In the genomic region with DNA sequence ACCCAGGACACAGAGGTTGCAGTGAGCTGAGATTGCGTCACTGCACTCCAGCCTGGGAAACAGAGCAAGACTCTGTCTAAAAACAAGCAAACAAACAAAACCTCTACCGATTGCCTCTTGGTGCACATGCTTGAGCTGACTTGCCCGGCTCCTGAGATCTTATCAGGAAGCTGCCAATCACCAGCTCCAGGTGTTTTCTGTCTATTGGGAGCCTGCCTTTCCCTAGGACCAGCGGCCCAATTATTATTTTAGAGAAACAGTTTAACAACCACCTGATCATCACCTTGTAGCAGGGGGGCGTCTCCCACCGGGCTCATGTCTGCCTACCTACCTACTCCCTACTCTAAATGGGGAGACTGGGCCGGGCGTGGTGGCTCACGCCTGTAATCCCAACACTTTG, we compare ENCODE assay signal across 32 cellular contexts. TPM values are rescaled to one million over a fixed set of nuclear protein-coding genes. Genes with fewer than 3 reads are reported as not detected.
"Had no signal": no experiment of that assay in that cellular context is flagged by ENCODE, and none has a peak within 500 bp of the region (broad histone marks: within the 10 kb centered on the region; RNA-seq: fewer than 3 reads in every experiment).

No MANE protein-coding gene starts in this region.

- H3K4me1 ChIP-seq: left ventricle myocardium inferior, sigmoid colon, stomach had no signal

- H3K27me3 ChIP-seq: cardiac muscle cell, hepatocyte, transverse colon, vagina had no signal

- H3K36me3 Mint-ChIP-seq: activated naive CD4-positive, alpha-beta T cell treated with anti-CD3 and anti-CD28 coated beads, Interleukin-2, amount 50 U/mL, for 72 hours; immature natural killer cell; natural killer cell; stimulated activated memory B cell treated with anti-CD40 and anti-IgM and Interleukin-4, amounts not matched to agents 10 μg/mL and 1 μg/mL and 100 μg/mL, for 72 hours had no signal

- DNase-seq: activated CD4-positive, alpha-beta T cell treated with anti-CD3 and anti-CD28 coated beads, Interleukin-2, amount 10 ng/mL, durations not matched to agents 7 days and 5 days; activated CD4-positive, CD25-positive, alpha-beta regulatory T cell treated with anti-CD3 and anti-CD28 coated beads, Interleukin-2, amount 50 U/mL, for 72 hours; activated CD8-positive, alpha-beta T cell treated with anti-CD3 and anti-CD28 coated beads, Interleukin-2, amount 10 ng/mL, durations not matched to agents 7 days and 5 days; activated gamma-delta T cell; amniotic stem cell; cortex of kidney; effector CD4-positive, alpha-beta T cell; foreskin melanocyte; immature natural killer cell; left ventricle myocardium inferior; midbrain; natural killer cell; retina; sigmoid colon; stimulated activated CD4-positive, alpha-beta T cell treated with anti-CD3 and anti-CD28 coated beads, Interleukin-15, amount 100 ng/mL, for 24 hours; stomach; transverse colon; WERI-Rb-1 had no signal

- H3K4me2 ChIP-seq: hepatocyte, smooth muscle cell had no signal

- FAIRE-seq: endometrium, TTC549 had no signal

- H3K27me3 Mint-ChIP-seq: stimulated activated memory B cell treated with anti-CD40 and anti-IgM and Interleukin-4, amounts not matched to agents 10 μg/mL and 1 μg/mL and 100 μg/mL, for 72 hours had no signal

- H3K36me3 ChIP-seq: cardiac muscle cell, left ventricle myocardium inferior, sigmoid colon, stomach, transverse colon, vagina, WERI-Rb-1 had no signal

- H3K27ac Mint-ChIP-seq: activated CD4-positive, alpha-beta T cell treated with anti-CD3 and anti-CD28 coated beads, Interleukin-2, amount 10 ng/mL, durations not matched to agents 7 days and 5 days; activated CD8-positive, alpha-beta T cell treated with anti-CD3 and anti-CD28 coated beads, Interleukin-2, amount 10 ng/mL, durations not matched to agents 7 days and 5 days; activated T-helper 1 cell treated with anti-CD3 and anti-CD28 coated beads, Interleukin-12 subunit alpha, Interleukin-12 subunit beta, Interleukin-2, Interleukin-4 antibody, amounts not matched to agents 30 ng/mL and 10 ng/mL and 1 ng/mL, durations not matched to agents 14 hours and 24 hours and 36 hours; immature natural killer cell; natural killer cell; progenitor cell of endocrine pancreas; stimulated activated memory B cell treated with anti-CD40 and anti-IgM and Interleukin-4, amounts not matched to agents 10 μg/mL and 1 μg/mL and 100 μg/mL, for 72 hours had no signal

- H3K27ac ChIP-seq: cardiac muscle cell, hepatocyte, left ventricle myocardium inferior, sigmoid colon, stomach, transverse colon, vagina, WERI-Rb-1 had no signal

- ATAC-seq: activated CD8-positive, alpha-beta T cell treated with anti-CD3 and anti-CD28 coated beads, Interleukin-2, amount 10 ng/mL, durations not matched to agents 7 days and 5 days; activated naive CD4-positive, alpha-beta T cell treated with anti-CD3 and anti-CD28 coated beads, Interleukin-2, amount 50 U/mL, for 72 hours; natural killer cell; stimulated activated memory B cell treated with anti-CD40 and anti-IgM and Interleukin-4, amounts not matched to agents 10 μg/mL and 1 μg/mL and 100 μg/mL, for 72 hours had no signal

- H3K4me3 Mint-ChIP-seq: activated CD4-positive, alpha-beta T cell treated with anti-CD3 and anti-CD28 coated beads, Interleukin-2, amount 10 ng/mL, durations not matched to agents 7 days and 5 days; activated CD8-positive, alpha-beta T cell treated with anti-CD3 and anti-CD28 coated beads, Interleukin-2, amount 10 ng/mL, durations not matched to agents 7 days and 5 days; activated T-helper 1 cell treated with anti-CD3 and anti-CD28 coated beads, Interleukin-12 subunit alpha, Interleukin-12 subunit beta, Interleukin-2, Interleukin-4 antibody, amounts not matched to agents 30 ng/mL and 10 ng/mL and 1 ng/mL, durations not matched to agents 14 hours and 24 hours and 36 hours; immature natural killer cell; natural killer cell; stimulated activated memory B cell treated with anti-CD40 and anti-IgM and Interleukin-4, amounts not matched to agents 10 μg/mL and 1 μg/mL and 100 μg/mL, for 72 hours had no signal

- H3K9me3 Mint-ChIP-seq: activated CD4-positive, alpha-beta T cell treated with anti-CD3 and anti-CD28 coated beads, Interleukin-2, amount 10 ng/mL, durations not matched to agents 7 days and 5 days; activated naive CD4-positive, alpha-beta T cell treated with anti-CD3 and anti-CD28 coated beads, Interleukin-2, amount 50 U/mL, for 72 hours; activated T-helper 1 cell treated with anti-CD3 and anti-CD28 coated beads, Interleukin-12 subunit alpha, Interleukin-12 subunit beta, Interleukin-2, Interleukin-4 antibody, amounts not matched to agents 30 ng/mL and 10 ng/mL and 1 ng/mL, durations not matched to agents 14 hours and 24 hours and 36 hours; immature natural killer cell; natural killer cell; stimulated activated memory B cell treated with anti-CD40 and anti-IgM and Interleukin-4, amounts not matched to agents 10 μg/mL and 1 μg/mL and 100 μg/mL, for 72 hours had no signal

- H3K9me3 ChIP-seq: left ventricle myocardium inferior, sigmoid colon, stomach, transverse colon, vagina had no signal

- H3K4me3 ChIP-seq: cardiac muscle cell, hepatocyte, left ventricle myocardium inferior, sigmoid colon, smooth muscle cell, stomach, transverse colon, vagina had no signal

RNA-seq across cellular contexts. Expression of a gene that starts 10.8 kb away (rescaled TPM):
- total RNA-seq: activated CD4-positive, alpha-beta T cell treated with anti-CD3 and anti-CD28 coated beads, Interleukin-2, amount 10 ng/mL, durations not matched to agents 7 days and 5 days; activated CD8-positive, alpha-beta T cell treated with anti-CD3 and anti-CD28 coated beads, Interleukin-2, amount 10 ng/mL, durations not matched to agents 7 days and 5 days; activated naive CD4-positive, alpha-beta T cell treated with anti-CD3 and anti-CD28 coated beads, Interleukin-2, amount 50 U/mL, for 72 hours; activated T-helper 1 cell treated with anti-CD3 and anti-CD28 coated beads, Interleukin-12 subunit alpha, Interleukin-12 subunit beta, Interleukin-2, Interleukin-4 antibody, amounts not matched to agents 30 ng/mL and 10 ng/mL and 1 ng/mL, durations not matched to agents 14 hours and 24 hours and 36 hours; cerebellum; left ventricle myocardium inferior; natural killer cell; osteoblast; smooth muscle cell; temporal lobe; vagina had no signal
- polyA plus RNA-seq: hepatocyte, immature natural killer cell, smooth muscle cell, stomach had no signal

RNA-seq across cellular contexts. Expression of a gene that starts 26.5 kb away (rescaled TPM):
- total RNA-seq: activated CD4-positive, alpha-beta T cell treated with anti-CD3 and anti-CD28 coated beads, Interleukin-2, amount 10 ng/mL, durations not matched to agents 7 days and 5 days; activated CD8-positive, alpha-beta T cell treated with anti-CD3 and anti-CD28 coated beads, Interleukin-2, amount 10 ng/mL, durations not matched to agents 7 days and 5 days; activated naive CD4-positive, alpha-beta T cell treated with anti-CD3 and anti-CD28 coated beads, Interleukin-2, amount 50 U/mL, for 72 hours; activated T-helper 1 cell treated with anti-CD3 and anti-CD28 coated beads, Interleukin-12 subunit alpha, Interleukin-12 subunit beta, Interleukin-2, Interleukin-4 antibody, amounts not matched to agents 30 ng/mL and 10 ng/mL and 1 ng/mL, durations not matched to agents 14 hours and 24 hours and 36 hours; cardiac muscle cell; hepatocyte; lung microvascular endothelial cell; osteoblast; progenitor cell of endocrine pancreas; smooth muscle cell had no signal
- polyA plus RNA-seq: cardiac muscle cell, hepatocyte, immature natural killer cell, smooth muscle cell had no signal

RNA-seq across cellular contexts. Expression of a gene that starts 41.9 kb away (rescaled TPM):
- total RNA-seq: activated CD4-positive, alpha-beta T cell treated with anti-CD3 and anti-CD28 coated beads, Interleukin-2, amount 10 ng/mL, durations not matched to agents 7 days and 5 days; activated CD8-positive, alpha-beta T cell treated with anti-CD3 and anti-CD28 coated beads, Interleukin-2, amount 10 ng/mL, durations not matched to agents 7 days and 5 days; activated naive CD4-positive, alpha-beta T cell treated with anti-CD3 and anti-CD28 coated beads, Interleukin-2, amount 50 U/mL, for 72 hours; activated T-helper 1 cell treated with anti-CD3 and anti-CD28 coated beads, Interleukin-12 subunit alpha, Interleukin-12 subunit beta, Interleukin-2, Interleukin-4 antibody, amounts not matched to agents 30 ng/mL and 10 ng/mL and 1 ng/mL, durations not matched to agents 14 hours and 24 hours and 36 hours; cardiac muscle cell; hepatocyte; lung microvascular endothelial cell; natural killer cell; osteoblast; progenitor cell of endocrine pancreas; smooth muscle cell had no signal
- polyA plus RNA-seq: cardiac muscle cell, hepatocyte, smooth muscle cell had no signal
